17 cellular contexts compared by ENCODE assay signal in genomic region chr7:95589031-95589430, GRCh38. TPM values are rescaled to one million over a fixed set of nuclear protein-coding genes. Genes with fewer than 3 reads are reported as not detected.
DNase-seq lines count a peak whose midpoint lies in the region; ATAC-seq and TF ChIP-seq lines count a peak whose summit lies in the region.
"Had no signal": no experiment of that assay in that cellular context is flagged by ENCODE, and none has a peak within 500 bp of the region (broad histone marks: within the 10 kb centered on the region; RNA-seq: fewer than 3 reads in every experiment).

No MANE protein-coding gene starts in this region.

- H3K4me3 ChIP-seq in esophagus squamous epithelium (peak overlapping the region in 3 of 4 donors; percentile 9 to 86 (median 69)), psoas muscle (peak overlapping the region; percentile 13), upper lobe of left lung (peak overlapping the region; percentile 14 to 88 (median 48))
- H3K4me3 ChIP-seq: smooth muscle cell had no signal

- ATAC-seq in psoas muscle (peak in 3 of 4 donors; percentile 8 to 14 (median 13)), upper lobe of left lung (ENCODE audit: low FRiP score in 2 of 2) (no peak), GM19324 (IDR thresholded peaks at IDR 0.05; ENCODE audit: low FRiP score, unreplicated experiment) (no peak)
- ATAC-seq: activated CD4-positive, alpha-beta T cell treated with anti-CD3 and anti-CD28 coated beads for 36 hours; activated CD8-positive, alpha-beta memory T cell treated with anti-CD3 and anti-CD28 coated beads, Interleukin-2, amount 10 ng/mL, durations not matched to agents 7 days and 5 days; left lobe of liver had no signal

- H3K27me3 ChIP-seq in esophagus squamous epithelium (no peaks in the 10 kb centered on the region), psoas muscle (ENCODE audit: insufficient read depth in 3 of 3, low read length in 2 of 3) (no peaks in the 10 kb centered on the region), upper lobe of left lung (no peaks in the 10 kb centered on the region)

- H3K36me3 ChIP-seq in esophagus squamous epithelium: peaks cover 0 to 95% (median 32%) of the 10 kb centered on the region in 3 donors
- peaks cover 21 to 100% of the 10 kb centered on the region in 2 donors for H3K36me3 ChIP-seq in psoas muscle (ENCODE audit: insufficient read depth in 1 of 2, low read depth in 1 of 2)
- H3K36me3 ChIP-seq in upper lobe of left lung: peaks cover 50 to 100% (median 60%) of the 10 kb centered on the region in 4 donors

- intact Hi-C loops in esophagus squamous epithelium (cut with DNase I): no loop called here
- intact Hi-C loops in psoas muscle (cut with DNase I): no loop called here

- peaks cover 0 to 55% (median 0%) of the 10 kb centered on the region in 3 donors for H3K4me1 ChIP-seq in esophagus squamous epithelium
- peaks cover 66% of the 10 kb centered on the region for H3K4me1 ChIP-seq in psoas muscle
- H3K4me1 ChIP-seq in upper lobe of left lung: peaks cover 27 to 46% (median 43%) of the 10 kb centered on the region in 4 donors

- TF ChIP-seq CTCF in esophagus squamous epithelium (IDR thresholded peaks at IDR 0.05): no peak
- no peak for TF ChIP-seq CTCF in psoas muscle (IDR thresholded peaks at IDR 0.05)
- no peak for TF ChIP-seq CTCF in upper lobe of left lung (IDR thresholded peaks at IDR 0.05)

- no peaks in the 10 kb centered on the region for H3K9me3 ChIP-seq in esophagus squamous epithelium
- H3K9me3 ChIP-seq in psoas muscle: no peaks in the 10 kb centered on the region
- no peaks in the 10 kb centered on the region for H3K9me3 ChIP-seq in upper lobe of left lung

- peak in 1 of 4 donors; percentile 4 for TF ChIP-seq POLR2A in esophagus squamous epithelium (IDR thresholded peaks at IDR 0.05)
- peak in 1 of 4 donors; percentile 31 for TF ChIP-seq POLR2A in upper lobe of left lung (IDR thresholded peaks at IDR 0.05)

- H3K27ac ChIP-seq in angular gyrus (ENCODE audit: low read depth, low read length): peak overlapping the region; percentile 37
- H3K27ac ChIP-seq in esophagus squamous epithelium: peak overlapping the region in 3 of 4 donors; percentile 64 to 94 (median 93)
- peak overlapping the region; percentile 98 for H3K27ac ChIP-seq in psoas muscle
- peak overlapping the region in 3 of 4 donors; percentile 63 to 99 (median 95) for H3K27ac ChIP-seq in upper lobe of left lung

- DNase-seq in esophagus squamous epithelium (lab: John Stamatoyannopoulos, UW) (no peak), psoas muscle (no peak), upper lobe of left lung (no peak), SHP77 (lab: John Stamatoyannopoulos, UW) (no peak)
- DNase-seq in stimulated activated CD4-positive, alpha-beta T cell treated with anti-CD3 and anti-CD28 coated beads, Interleukin-4, amount 100 ng/mL, for 4 hours: no peak
- DNase-seq: activated CD4-positive, alpha-beta T cell treated with anti-CD3 and anti-CD28 coated beads for 36 hours; activated CD8-positive, alpha-beta memory T cell treated with anti-CD3 and anti-CD28 coated beads, Interleukin-2, amount 10 ng/mL, durations not matched to agents 7 days and 5 days; cerebellar nuclear complex; GOT3; NCI-H1417 treated with DMSO at 0.1 percent for 48 hours; NCI-H345; NK-92 treated with Interleukin-12 subunit alpha and Interleukin-12 subunit beta, amount 100 ng/mL, for 24 hours; RPMI8226 had no signal

- TF ChIP-seq EP300 in upper lobe of left lung (IDR thresholded peaks at IDR 0.05): no peak

RNA-seq across cellular contexts. Expression of gene PDK4, which starts 7.3 kb away (rescaled TPM):
- total RNA-seq in esophagus squamous epithelium: 100 to 1,000 TPM in 2 of 4 donors, 1 to 10 TPM in 2; 4.1 to 129 (median 64.6) TPM
- total RNA-seq in psoas muscle: 1,000 to 10,000 TPM in 2 of 4 donors, 100 to 1,000 TPM in 2; 386 to 3,046 (median 1,769) TPM
- polyA plus RNA-seq in psoas muscle: 1,000 to 10,000 TPM in 2 of 3 donors, 100 to 1,000 TPM in 1; 174 to 2,971 (median 2,751) TPM
- total RNA-seq in upper lobe of left lung: 100 to 1,000 TPM; 111 to 427 (median 160) TPM
- total RNA-seq: activated CD4-positive, alpha-beta T cell treated with anti-CD3 and anti-CD28 coated beads for 36 hours; activated CD8-positive, alpha-beta memory T cell treated with anti-CD3 and anti-CD28 coated beads, Interleukin-2, amount 10 ng/mL, durations not matched to agents 7 days and 5 days; smooth muscle cell had no signal
- polyA plus RNA-seq: smooth muscle cell had no signal

Comparison
In these comparisons a context has a peak if more than half of its experiments do, and no peak if none do; other contexts are left out.
1. H3K27ac ChIP-seq: peak in every context shown above with its lines; median percentile 98 in psoas muscle; 95 in upper lobe of left lung; 93 in esophagus squamous epithelium; 37 in angular gyrus.
2. H3K4me3 ChIP-seq: peak in every context shown above with its lines; median percentile 69 in esophagus squamous epithelium; 48 in upper lobe of left lung; 13 in psoas muscle.
3. ATAC-seq: peak in psoas muscle (3 of 4); none in upper lobe of left lung (0 of 2) and GM19324 (single experiment).